ENCODE assay signal across 22 cellular contexts in the genomic region with DNA sequence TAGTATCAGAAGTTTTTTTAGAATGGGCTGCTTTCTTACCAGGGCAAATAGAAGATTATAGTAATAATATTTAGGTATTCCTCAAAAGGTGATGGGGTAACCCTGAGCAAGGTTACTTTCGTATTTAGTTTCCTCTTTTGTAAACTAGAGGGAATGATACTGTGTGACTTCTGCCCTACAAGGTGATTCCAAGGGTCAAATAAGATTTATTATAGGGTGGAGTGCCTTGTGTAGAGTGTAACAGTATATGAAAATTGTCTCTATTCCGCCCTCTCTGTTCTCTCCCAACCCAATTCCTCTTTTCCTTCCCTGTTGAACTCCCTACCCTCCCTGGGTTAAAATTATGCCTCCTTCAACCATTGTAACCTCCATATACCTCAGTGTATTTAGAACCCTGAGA.
"Had no signal": no experiment of that assay in that cellular context is flagged by ENCODE, and none has a peak within 500 bp of the region (broad histone marks: within the 10 kb centered on the region; RNA-seq: fewer than 3 reads in every experiment).

No MANE protein-coding gene starts in this region.

- DNase-seq: Kasumi-1, MM.1S, NCI-H1092 treated with DMSO at 0.1 percent for 48 hours, NCI-H1436, NCI-H187, NCI-H2029, NCI-H2081 treated with DMSO at 0.1 percent for 48 hours, NCI-H2171, NCI-H226, NCI-H446, NCI-H510A, NCI-H524 treated with DMSO at 0.1 percent for 48 hours, NCI-H69, NCI-H774, RPMI8226, SHP77 treated with DMSO at 0.1 percent for 48 hours, SJCRH30 had no signal

- H3K27ac Mint-ChIP-seq: IgD-negative memory B cell had no signal

- ATAC-seq: HepG2, K562, SK-N-SH treated with all-trans-retinoic acid at 6 μM for 48 hours had no signal

- H3K4me3 Mint-ChIP-seq: IgD-negative memory B cell had no signal

- H3K27me3 Mint-ChIP-seq: IgD-negative memory B cell had no signal

- H3K9ac ChIP-seq: KMS-11 had no signal

- H3K27ac ChIP-seq: KMS-11, SJCRH30 had no signal

- H3K4me3 ChIP-seq: K562, SJCRH30 had no signal

- H3K9me3 ChIP-seq: SJCRH30 had no signal

- H3K9me3 Mint-ChIP-seq: IgD-negative memory B cell had no signal

- H3K27me3 ChIP-seq: SJCRH30 had no signal

- H3K36me3 ChIP-seq: SJCRH30 had no signal

- H3K4me1 ChIP-seq: SJCRH30 had no signal
